Comparison of ENCODE assay signal across 2 cellular contexts in genomic region chr14:67418368-67419174, GRCh38.
A peak's percentile ranks its signal among the peaks of the same experiment; 100 is the strongest.
TF ChIP-seq lines count a peak whose summit lies in the region.

No MANE protein-coding gene starts in this region.

TF ChIP-seq in HEK293, 187 proteins besides CTCF, POLR2A, EP300 and RAD21:
- peak; percentile 45; the same call in 1 of the 2 replicates for TF ChIP-seq KLF1 (tag by site-specific recombination; IDR thresholded peaks at IDR 0.05)
- no peak for TF ChIP-seq ZNF366 (tag by site-specific recombination; conservative IDR thresholded peaks at IDR 0.05)
TF ChIP-seq in HEK293: peak in this region for 1.

TF ChIP-seq in K562, 482 proteins besides CTCF, POLR2A, EP300 and RAD21 (continues in another document):
- TF ChIP-seq SIRT6 (IDR thresholded peaks at IDR 0.05; ENCODE audit: low read depth, low read length) (no peak), RFX5 (IDR thresholded peaks at IDR 0.05; ENCODE audit: low read depth, low read length) (no peak), DIDO1 (tag; IDR thresholded peaks at IDR 0.05; ENCODE audit: low read depth) (peak; percentile 42; the same call in 1 of the 2 replicates), SIX5 (IDR thresholded peaks at IDR 0.05; ENCODE audit: borderline replicate concordance in 1 of 2, insufficient read depth in 1 of 2, low read depth in 1 of 2, low read length in 2 of 2) (no peak), TCF3 (CRISPR knock-in tag; IDR thresholded peaks at IDR 0.05) (peak; percentile 94), STAT5B (CRISPR knock-in tag; IDR thresholded peaks at IDR 0.05) (no peak), GATAD2A (IDR thresholded peaks at IDR 0.05) (peak; percentile 84), GATA2 (CRISPR knock-in tag; IDR thresholded peaks at IDR 0.05) (peak; percentile 80), ADNP (tag; IDR thresholded peaks at IDR 0.05) (no peak), CBFA2T2 (conservative IDR thresholded peaks at IDR 0.05) (peak; percentile 86), CREM (IDR thresholded peaks at IDR 0.05; ENCODE audit: low read depth) (peak; percentile 69; the same call in 1 of the 2 replicates), UBTF (IDR thresholded peaks at IDR 0.05; ENCODE audit: borderline replicate concordance in 1 of 2, low read depth in 2 of 2, low read length in 2 of 2) (no peak), ERF (CRISPR knock-in tag; IDR thresholded peaks at IDR 0.05) (no peak), ARID1B (IDR thresholded peaks at IDR 0.05) (peak; percentile 98), ZNF143 (CRISPR knock-in tag; IDR thresholded peaks at IDR 0.05) (no peak), ZNF134 (CRISPR knock-in tag; conservative IDR thresholded peaks at IDR 0.05) (no peak), PKNOX1 (IDR thresholded peaks at IDR 0.05) (peak; percentile 47), MAFK (IDR thresholded peaks at IDR 0.05; ENCODE audit: low read length) (peak; percentile 60; the same call in 1 of the 2 replicates), E2F8 (IDR thresholded peaks at IDR 0.05; ENCODE audit: low read depth, partially characterized antibody) (no peak), BHLHE40 (IDR thresholded peaks at IDR 0.05; ENCODE audit: low read length) (peak; percentile 99), HMGN3 (IDR thresholded peaks at IDR 0.05; ENCODE audit: borderline replicate concordance, extremely low read depth, insufficient read length, low read depth, low read length) (peak; percentile 45), ZEB2 (IDR thresholded peaks at IDR 0.05) (peak; percentile 80), ETS1 (conservative IDR thresholded peaks at IDR 0.05; ENCODE audit: control insufficient read depth, low read depth, low read length) (peak; percentile 53; the same call in 1 of the 2 replicates), ZNF77 (CRISPR knock-in tag; IDR thresholded peaks at IDR 0.05) (no peak), RAD51 (IDR thresholded peaks at IDR 0.05; ENCODE audit: borderline replicate concordance, low read depth) (no peak), ZNF584 (CRISPR knock-in tag; IDR thresholded peaks at IDR 0.05; ENCODE audit: low read depth) (no peak), NFRKB (IDR thresholded peaks at IDR 0.05; ENCODE audit: low read depth) (0 out of 2 replicates have a peak, but pooled peaks have one; percentile 31), CXXC5 (CRISPR knock-in tag; IDR thresholded peaks at IDR 0.05) (peak; percentile 58), ZNF561 (CRISPR knock-in tag; conservative IDR thresholded peaks at IDR 0.05) (no peak), SAP30 (IDR thresholded peaks at IDR 0.05; ENCODE audit: borderline replicate concordance, insufficient read depth, low read depth, low read length, poor library complexity, severe bottlenecking) (no peak), NBN (IDR thresholded peaks at IDR 0.05; ENCODE audit: low read depth) (no peak), CREB3L1 (IDR thresholded peaks at IDR 0.05; ENCODE audit: borderline replicate concordance, low read depth) (no peak), WHSC1 (IDR thresholded peaks at IDR 0.05; ENCODE audit: low read length) (no peak), CREBBP (IDR thresholded peaks at IDR 0.05; ENCODE audit: low read depth, low read length) (no peak), NUFIP1 (IDR thresholded peaks at IDR 0.05; ENCODE audit: partially characterized antibody) (no peak), THRAP3 (IDR thresholded peaks at IDR 0.05; ENCODE audit: borderline replicate concordance) (no peak), CHCHD3 (CRISPR knock-in tag; IDR thresholded peaks at IDR 0.05) (no peak), SUPT5H (IDR thresholded peaks at IDR 0.05) (no peak), CLOCK (CRISPR knock-in tag; IDR thresholded peaks at IDR 0.05; ENCODE audit: borderline replicate concordance) (no peak), ZNF24 (IDR thresholded peaks at IDR 0.05) (no peak), ZNF764 (CRISPR knock-in tag; IDR thresholded peaks at IDR 0.05; ENCODE audit: low read depth) (no peak), ZNF639 (CRISPR knock-in tag; conservative IDR thresholded peaks at IDR 0.05 in 1 of 2, IDR thresholded peaks at IDR 0.05 in 1 of 2) (0 out of 4 replicates have a peak, but pooled peaks of 1 of the 2 experiments have one; percentile 26), TCF7L2 (IDR thresholded peaks at IDR 0.05; ENCODE audit: low read depth, low read length) (no peak), CBX5 (IDR thresholded peaks at IDR 0.05; ENCODE audit: borderline replicate concordance, low read depth) (no peak), XRCC4 (IDR thresholded peaks at IDR 0.05; ENCODE audit: extremely low read depth, insufficient read depth, insufficient read length) (no peak), ZMIZ1 (IDR thresholded peaks at IDR 0.05; ENCODE audit: low read depth in 2 of 2, low read length in 2 of 2) (peak in 1 of 2 experiments; percentile 86; a peak in 2 of 4 replicates), BMI1 (IDR thresholded peaks at IDR 0.05; ENCODE audit: low read length) (no peak), SMAD4 (CRISPR knock-in tag; conservative IDR thresholded peaks at IDR 0.05) (peak; percentile 73; the same call in 1 of the 2 replicates), TARDBP (IDR thresholded peaks at IDR 0.05) (no peak), PML (IDR thresholded peaks at IDR 0.05; ENCODE audit: low read length) (peak; percentile 68), NR2C2 (CRISPR knock-in tag; IDR thresholded peaks at IDR 0.05) (no peak), NR2C2 (tag; IDR thresholded peaks at IDR 0.05) (no peak), RBM14 (IDR thresholded peaks at IDR 0.05; ENCODE audit: borderline replicate concordance, insufficient read depth, low read depth, low read length) (no peak), NFE2 (IDR thresholded peaks at IDR 0.05; ENCODE audit: low read depth) (peak; percentile 87)
